In the genomic region with DNA sequence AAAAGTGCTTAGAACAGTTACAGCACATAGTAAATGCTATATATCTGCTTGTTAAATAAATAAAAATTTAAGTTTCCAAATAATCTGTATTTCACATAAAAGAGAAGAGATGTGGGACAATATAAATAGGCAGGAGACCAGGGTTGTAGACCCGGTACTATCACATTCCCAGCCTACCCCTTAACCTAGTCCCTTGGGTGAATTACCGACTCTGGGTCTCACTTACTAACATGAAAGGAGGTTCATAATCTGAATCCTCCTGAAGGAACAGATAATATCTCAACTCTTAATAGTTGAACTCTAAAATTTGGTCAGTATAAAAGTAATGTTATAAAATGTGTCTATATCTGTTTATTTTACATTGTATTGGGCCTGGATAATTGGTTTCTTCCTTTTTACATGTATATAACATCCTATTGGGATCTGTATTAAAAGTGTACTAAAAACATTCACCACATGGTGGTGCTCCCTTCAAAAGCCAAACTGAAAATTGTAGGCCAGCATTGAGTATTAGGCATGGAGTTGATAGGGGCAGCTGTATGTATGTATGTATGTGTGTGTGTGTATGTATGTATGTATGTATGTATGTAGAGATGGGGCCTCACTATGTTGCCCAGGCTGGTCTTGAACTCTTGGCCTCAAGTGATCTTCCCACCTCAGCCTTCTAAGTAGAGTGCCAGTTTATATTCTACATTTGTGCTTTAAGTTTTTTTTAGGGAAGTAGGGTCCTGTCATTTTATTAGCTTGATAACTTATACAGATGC, we compare ENCODE assay signal across 9 cellular contexts.
A peak's percentile ranks its signal among the peaks of the same experiment; 100 is the strongest.
DNase-seq lines count a peak whose midpoint lies in the region; ATAC-seq, FAIRE-seq and TF ChIP-seq lines count a peak whose summit lies in the region.
"Had no signal": no experiment of that assay in that cellular context is flagged by ENCODE, and none has a peak within 500 bp of the region (broad histone marks: within the 10 kb centered on the region; RNA-seq: fewer than 3 reads in every experiment).

No MANE protein-coding gene starts in this region.

- no peak for DNase-seq in CD4-positive, alpha-beta T cell
- DNase-seq in NCI-H460 (ENCODE audit: extremely low read depth, low read depth) (peak; percentile 74), amniotic epithelial cell (ENCODE audit: low read depth) (peak; percentile 68), right atrium auricular region (ENCODE audit: low spot score) (no peak), small intestine (peak; percentile 68)

- no peak overlapping the region for H3K27ac Mint-ChIP-seq in CD4-positive, alpha-beta T cell
- H3K27ac Mint-ChIP-seq: natural killer cell treated with Interleukin-12 subunit alpha and Interleukin-12 subunit beta and Interleukin-15 and Interleukin-18, amount 100 ng/mL, for 72 hours had no signal

- FAIRE-seq in small intestine (lab: Jason Lieb, UNC) = no peak

- no peaks in the 10 kb centered on the region for H3K9me3 ChIP-seq in CD4-positive, alpha-beta T cell (ENCODE audit: control insufficient read depth, low read length)
- H3K9me3 ChIP-seq in right atrium auricular region (peaks cover 0 to 3% of the 10 kb centered on the region in 2 donors), small intestine (ENCODE audit: control insufficient read depth, low read depth) (no peaks in the 10 kb centered on the region)

- H3K4me3 ChIP-seq in right atrium auricular region (no peak overlapping the region), small intestine (ENCODE audit: low read depth in 1 of 2, low read length in 2 of 2) (no peak overlapping the region)

- H3K4me3 Mint-ChIP-seq in CD4-positive, alpha-beta T cell = no peak overlapping the region
- H3K4me3 Mint-ChIP-seq: natural killer cell treated with Interleukin-12 subunit alpha and Interleukin-12 subunit beta and Interleukin-15 and Interleukin-18, amount 100 ng/mL, for 72 hours had no signal

- POLR2A ChIA-PET in CD4-positive, alpha-beta T cell (lab: Charles Lee) = no interaction called here

- no peaks in the 10 kb centered on the region for H3K27me3 ChIP-seq in CD4-positive, alpha-beta T cell (ENCODE audit: control insufficient read depth, insufficient read depth, low read length)
- no peaks in the 10 kb centered on the region for H3K27me3 ChIP-seq in right atrium auricular region
- H3K27me3 ChIP-seq in small intestine (ENCODE audit: control insufficient read depth in 2 of 2, insufficient read depth in 2 of 2, low read length in 2 of 2) = no peaks in the 10 kb centered on the region

- peaks cover 0 to 28% of the 10 kb centered on the region in 2 donors for H3K4me1 ChIP-seq in right atrium auricular region
- H3K4me1 ChIP-seq in small intestine (ENCODE audit: control insufficient read depth in 2 of 2, insufficient read depth in 1 of 2, low read depth in 1 of 2, low read length in 1 of 2) = peaks cover 5 to 19% of the 10 kb centered on the region in 2 donors

- peaks cover 43% of the 10 kb centered on the region for H3K4me1 Mint-ChIP-seq in CD4-positive, alpha-beta T cell (ENCODE audit: low read depth)

- peak; percentile 64 for ATAC-seq in CD4-positive, alpha-beta T cell (ENCODE audit: poor library complexity)
- ATAC-seq in GM21423 (IDR thresholded peaks at IDR 0.05; ENCODE audit: unreplicated experiment) (peak; percentile 60), HG03159 (IDR thresholded peaks at IDR 0.05; ENCODE audit: unreplicated experiment) (no peak), HG02981 (IDR thresholded peaks at IDR 0.05; ENCODE audit: unreplicated experiment) (no peak)

- no peak overlapping the region for H3K27ac ChIP-seq in CD4-positive, alpha-beta T cell (ENCODE audit: low read depth, low read length)
- H3K27ac ChIP-seq in right atrium auricular region (no peak overlapping the region), small intestine (ENCODE audit: low read depth in 1 of 2, low read length in 1 of 2) (no peak overlapping the region)

- CTCF ChIA-PET in CD4-positive, alpha-beta T cell (lab: Charles Lee) = interaction anchor here (0.8 kb wide), 1 partner anchor 92 kb away, joined by 3 read pairs; no protein-coding TSS in a partner anchor

- no peaks in the 10 kb centered on the region for H3K27me3 Mint-ChIP-seq in CD4-positive, alpha-beta T cell
- H3K27me3 Mint-ChIP-seq: natural killer cell treated with Interleukin-12 subunit alpha and Interleukin-12 subunit beta and Interleukin-15 and Interleukin-18, amount 100 ng/mL, for 72 hours had no signal

- intact Hi-C loops in CD4-positive, alpha-beta T cell (cut with DNase I, micrococcal nuclease) = loop anchor here (1.0 to 2.0 kb wide), 2 partner anchors 94 to 170 kb away; no protein-coding TSS in a partner anchor

- 31 to 53% (median 53%) methylated on average over 2 of the region's 2 CpGs for WGBS in small intestine, 3 donors

- H3K36me3 ChIP-seq in right atrium auricular region (no peaks in the 10 kb centered on the region), small intestine (ENCODE audit: control insufficient read depth in 2 of 2, insufficient read depth in 2 of 2, low read length in 2 of 2) (no peaks in the 10 kb centered on the region)

- H3K9me3 Mint-ChIP-seq in CD4-positive, alpha-beta T cell = no peaks in the 10 kb centered on the region
- H3K9me3 Mint-ChIP-seq: natural killer cell treated with Interleukin-12 subunit alpha and Interleukin-12 subunit beta and Interleukin-15 and Interleukin-18, amount 100 ng/mL, for 72 hours had no signal

- no peaks in the 10 kb centered on the region for H3K36me3 Mint-ChIP-seq in CD4-positive, alpha-beta T cell (ENCODE audit: low read depth)

- TF ChIP-seq CTCF in CD4-positive, alpha-beta T cell (IDR thresholded peaks at IDR 0.05) = peak; percentile 62
- TF ChIP-seq CTCF in right atrium auricular region (IDR thresholded peaks at IDR 0.05) = peak; percentile 38 to 78

Comparison
In these comparisons a context has a peak if more than half of its experiments do, and no peak if none do; other contexts are left out.
1. ATAC-seq: peak in CD4-positive, alpha-beta T cell (single experiment) and GM21423 (single experiment); none in HG03159 (single experiment) and HG02981 (single experiment).
2. DNase-seq: peak in NCI-H460 (single experiment), amniotic epithelial cell (single experiment) and small intestine (single experiment); none in CD4-positive, alpha-beta T cell (0 of 10) and right atrium auricular region (single experiment).